ENCODE assay signal across 10 cellular contexts in genomic region chr6:159042824-159043181, GRCh38. TPM values are rescaled to one million over a fixed set of nuclear protein-coding genes. Genes with fewer than 3 reads are reported as not detected.
DNase-seq lines count a peak whose midpoint lies in the region; ATAC-seq, FAIRE-seq and TF ChIP-seq lines count a peak whose summit lies in the region.
"Had no signal": no experiment of that assay in that cellular context is flagged by ENCODE, and none has a peak within 500 bp of the region (broad histone marks: within the 10 kb centered on the region; RNA-seq: fewer than 3 reads in every experiment).

No MANE protein-coding gene starts in this region.

- no peak for FAIRE-seq in HepG2 (lab: Jason Lieb, UNC)

- no TSS peak for BruUV-seq in HepG2 (replicated peaks; lab: Mats Ljungman, UMichigan)

- H3K4me3 ChIP-seq in right atrium auricular region, result no peak overlapping the region
- H3K4me3 ChIP-seq in HepG2 (replicated peaks in 1 of 3; ENCODE audit: insufficient read depth in 1 of 3, low read depth in 2 of 3, low read length in 3 of 3), result no peak overlapping the region
- H3K4me3 ChIP-seq in upper lobe of left lung, result peak overlapping the region in 3 of 4 donors; percentile 26 to 37 (median 27)

- no peak overlapping the region for H3K9ac ChIP-seq in HepG2 (ENCODE audit: insufficient read depth, low read depth, low read length)

- no peak for TF ChIP-seq EP300 in HepG2 (IDR thresholded peaks at IDR 0.05; ENCODE audit: low read depth in 2 of 2, low read length in 2 of 2)
- no peak for TF ChIP-seq EP300 in HepG2 (CRISPR knock-in tag; IDR thresholded peaks at IDR 0.05; ENCODE audit: borderline replicate concordance)
- no peak for TF ChIP-seq EP300 in upper lobe of left lung (IDR thresholded peaks at IDR 0.05)

- no peak for TF ChIP-seq POLR2A in HepG2 (IDR thresholded peaks at IDR 0.05; ENCODE audit: insufficient read depth in 1 of 2, low read depth in 2 of 2, low read length in 2 of 2)
- no peak for TF ChIP-seq POLR2A in upper lobe of left lung (IDR thresholded peaks at IDR 0.05)

- in situ Hi-C loops in HepG2 (cut with HindIII; ENCODE audit: extremely low pct_ligation_motif_present, low pct_unique_long_range_greater_than_20kb), result loop anchor here (5.0 kb wide), 1 partner anchor 64 kb away; no protein-coding TSS in a partner anchor

- H3K27me3 ChIP-seq in right atrium auricular region, result no peaks in the 10 kb centered on the region
- H3K27me3 ChIP-seq in HepG2 (ENCODE audit: control insufficient read depth in 1 of 2, insufficient read depth in 2 of 2, low read length in 2 of 2), result peaks cover 10 to 75% of the 10 kb centered on the region in 2 experiments; a peak in 4 of 5 replicates
- no peaks in the 10 kb centered on the region for H3K27me3 ChIP-seq in upper lobe of left lung

- no peaks in the 10 kb centered on the region for H3K27me3 Mint-ChIP-seq in activated CD4-positive, alpha-beta memory T cell treated with anti-CD3 and anti-CD28 coated beads, Interleukin-2, amount 10 ng/mL, durations not matched to agents 7 days and 5 days

- intact Hi-C loops in Right ventricle myocardium superior (cut with DNase I), result loop anchor here (5.0 kb wide), 1 partner anchor 89 kb away; no protein-coding TSS in a partner anchor
- intact Hi-C loops in HepG2 (cut with micrococcal nuclease; ENCODE audit: unreplicated experiment), result loop anchor here (1.0 kb wide), 2 partner anchors 61 to 91 kb away; no protein-coding TSS in a partner anchor

- TF ChIP-seq CTCF in right atrium auricular region (IDR thresholded peaks at IDR 0.05) (peak in 1 of 2 donors; percentile 7), HepG2 (CRISPR knock-in tag; IDR thresholded peaks at IDR 0.05) (no peak), upper lobe of left lung (IDR thresholded peaks at IDR 0.05) (no peak)

- peaks cover 0 to 10% of the 10 kb centered on the region in 2 donors for H3K4me1 ChIP-seq in right atrium auricular region
- H3K4me1 ChIP-seq in HepG2 (ENCODE audit: insufficient read depth, low read length), result no peaks in the 10 kb centered on the region
- H3K4me1 ChIP-seq in upper lobe of left lung, result peaks cover 3 to 26% (median 13%) of the 10 kb centered on the region in 4 donors

- H3K27ac ChIP-seq in right atrium auricular region (peak overlapping the region; percentile 34 to 49), HepG2 (ENCODE audit: extremely low read length, insufficient read depth, low read length) (no peak overlapping the region), upper lobe of left lung (peak overlapping the region; percentile 32 to 83 (median 70))

- H3K4me1 Mint-ChIP-seq in activated CD4-positive, alpha-beta memory T cell treated with anti-CD3 and anti-CD28 coated beads, Interleukin-2, amount 10 ng/mL, durations not matched to agents 7 days and 5 days, result peaks cover 66% of the 10 kb centered on the region

- H3K27ac Mint-ChIP-seq in activated CD4-positive, alpha-beta memory T cell treated with anti-CD3 and anti-CD28 coated beads, Interleukin-2, amount 10 ng/mL, durations not matched to agents 7 days and 5 days, result peak overlapping the region; percentile 97

- CTCF ChIA-PET in activated CD4-positive, alpha-beta memory T cell treated with anti-CD3 and anti-CD28 coated beads, Interleukin-2, amount 10 ng/mL, durations not matched to agents 7 days and 5 days (lab: Charles Lee), result interaction anchor here (0.7 to 9.6 kb wide), 12 partner anchors 11 to 91 kb away, joined by 3 to 163 read pairs (median 6); partner anchors contain the start of gene RSPH3
- CTCF ChIA-PET in HepG2 (lab: Yijun Ruan, JAX; ENCODE audit: low intra/inter-chr PET ratio, low total read pairs), result interaction anchor here (1.1 to 2.6 kb wide), 3 partner anchors 61 to 109 kb away, joined by 3 to 17 read pairs (median 16); no protein-coding TSS in a partner anchor

- no peak overlapping the region for H2AFZ ChIP-seq in HepG2 (ENCODE audit: low read length)

- no peak for TF ChIP-seq RAD21 in HepG2 (CRISPR knock-in tag; IDR thresholded peaks at IDR 0.05)

- no peak overlapping the region for H3K4me2 ChIP-seq in HepG2 (ENCODE audit: low read depth, low read length)

- no peaks in the 10 kb centered on the region for H3K9me3 Mint-ChIP-seq in activated CD4-positive, alpha-beta memory T cell treated with anti-CD3 and anti-CD28 coated beads, Interleukin-2, amount 10 ng/mL, durations not matched to agents 7 days and 5 days

- peaks cover 68% of the 10 kb centered on the region for H3K36me3 Mint-ChIP-seq in activated CD4-positive, alpha-beta memory T cell treated with anti-CD3 and anti-CD28 coated beads, Interleukin-2, amount 10 ng/mL, durations not matched to agents 7 days and 5 days (ENCODE audit: low read depth)

- peak overlapping the region; percentile 95 for H3K4me3 Mint-ChIP-seq in activated CD4-positive, alpha-beta memory T cell treated with anti-CD3 and anti-CD28 coated beads, Interleukin-2, amount 10 ng/mL, durations not matched to agents 7 days and 5 days

- DNase-seq in right atrium auricular region (ENCODE audit: low spot score), result no peak
- no peak for DNase-seq in Right ventricle myocardium superior
- no peak for DNase-seq in activated CD4-positive, alpha-beta memory T cell treated with anti-CD3 and anti-CD28 coated beads, Interleukin-2, amount 10 ng/mL, durations not matched to agents 7 days and 5 days
- no peak for DNase-seq in HepG2 (ENCODE audit: low spot score)
- DNase-seq in upper lobe of left lung, result no peak
- DNase-seq in NCI-H1048 (lab: John Stamatoyannopoulos, UW), result no peak
- no peak for DNase-seq in NCI-H146 (lab: John Stamatoyannopoulos, UW)
- DNase-seq in DMS 273 (lab: John Stamatoyannopoulos, UW; ENCODE audit: unreplicated experiment), result no peak
- DNase-seq: aorta had no signal

- no peaks in the 10 kb centered on the region for H3K9me3 ChIP-seq in right atrium auricular region
- H3K9me3 ChIP-seq in HepG2 (ENCODE audit: low read length), result no peaks in the 10 kb centered on the region
- H3K9me3 ChIP-seq in upper lobe of left lung, result no peaks in the 10 kb centered on the region

- WGBS in HepG2 (ENCODE audit: low lambda C conversion rate), result 21% methylated on average over 5 of the region's 5 CpGs
- 20 to 23% methylated on average over 5 of the region's 5 CpGs for WGBS in upper lobe of left lung, 2 donors

- ATAC-seq in Right ventricle myocardium superior (ENCODE audit: poor library complexity), result no peak
- ATAC-seq in HepG2, result no peak
- ATAC-seq in upper lobe of left lung (ENCODE audit: low FRiP score in 2 of 2), result no peak

- no peaks in the 10 kb centered on the region for H4K20me1 ChIP-seq in HepG2 (ENCODE audit: insufficient read depth, low read length)

- H3K36me3 ChIP-seq in right atrium auricular region (no peaks in the 10 kb centered on the region), HepG2 (replicated peaks in 1 of 2; ENCODE audit: control insufficient read depth in 1 of 2, insufficient read depth in 2 of 2, low read length in 2 of 2) (no peaks in the 10 kb centered on the region), upper lobe of left lung (peaks cover 0 to 3% (median 0%) of the 10 kb centered on the region in 4 donors)

- POLR2A ChIA-PET in activated CD4-positive, alpha-beta memory T cell treated with anti-CD3 and anti-CD28 coated beads, Interleukin-2, amount 10 ng/mL, durations not matched to agents 7 days and 5 days (lab: Charles Lee), result interaction anchor here (1.2 to 9.1 kb wide), 12 partner anchors 11 to 398 kb away, joined by 3 to 356 read pairs (median 14); partner anchors contain the start of genes DYNLT1 and RSPH3
- POLR2A ChIA-PET in HepG2 (lab: Yijun Ruan, JAX), result no interaction called here

- H3K79me2 ChIP-seq in HepG2 (ENCODE audit: insufficient read depth, low read length), result no peaks in the 10 kb centered on the region

RNA-seq across cellular contexts. Expression of gene TAGAP, which starts 2.0 kb away (rescaled TPM):
- total RNA-seq in right atrium auricular region (1 to 10 TPM; 2.0 to 3.2 TPM), Right ventricle myocardium superior (1.1 TPM), HepG2 (2016; rRNA removed; fragmentation: Illumina TruSeq; extraction: Trizol) (not detected in 2 replicates), upper lobe of left lung (10 to 100 TPM in 2 of 6 donors, 1 to 10 TPM in 4; 7.8 to 19.3 (median 8.8) TPM)
- total RNA-seq in activated CD4-positive, alpha-beta memory T cell treated with anti-CD3 and anti-CD28 coated beads, Interleukin-2, amount 10 ng/mL, durations not matched to agents 7 days and 5 days, result 10 to 100 TPM; 52.0 to 53.2 TPM
- total RNA-seq in HepG2 (2016; cell fraction: cytosol; rRNA removed; fragmentation: Illumina TruSeq; extraction: Trizol; ENCODE audit: low read depth), result not detected in 2 replicates
- total RNA-seq in HepG2 (2016; cell fraction: insoluble cytoplasmic fraction; rRNA removed; fragmentation: Illumina TruSeq; extraction: Trizol), result not detected in 2 replicates
- not detected in 2 replicates for total RNA-seq in HepG2 (2016; cell fraction: membrane; rRNA removed; fragmentation: Illumina TruSeq; extraction: Trizol)
- total RNA-seq in HepG2 (2016; cell fraction: nucleus; rRNA removed; fragmentation: Illumina TruSeq; extraction: Trizol), result not detected in 2 replicates
- not detected in 2 replicates for polyA plus RNA-seq in HepG2 (2011; rRNA removed)
- polyA plus RNA-seq in HepG2 (2011; cell fraction: cytosol; rRNA removed), result not detected in 2 replicates
- polyA plus RNA-seq in HepG2 (2011; cell fraction: nucleus; rRNA removed), result not detected in 2 replicates
- not detected in 2 replicates for polyA plus RNA-seq in HepG2 (2012)
- polyA plus RNA-seq in HepG2 (2016; cell fraction: cytosol; fragmentation: Illumina TruSeq; extraction: Trizol; ENCODE audit: low read depth), result not detected in 2 replicates
- not detected in 2 replicates for polyA plus RNA-seq in HepG2 (2016; cell fraction: insoluble cytoplasmic fraction; fragmentation: Illumina TruSeq; extraction: Trizol; ENCODE audit: low read depth)
- not detected in 2 replicates for polyA plus RNA-seq in HepG2 (2016; cell fraction: membrane; fragmentation: Illumina TruSeq; extraction: Trizol; ENCODE audit: low read depth)
- polyA plus RNA-seq in HepG2 (2016; cell fraction: nucleus; fragmentation: Illumina TruSeq; extraction: Trizol; ENCODE audit: insufficient read depth, low read depth), result not detected in 2 replicates
- not detected in 2 replicates for polyA minus RNA-seq in HepG2 (2011; rRNA and poly(A)+ RNA removed; ENCODE audit: low replicate concordance)
- polyA minus RNA-seq in HepG2 (2011; cell fraction: cytosol; rRNA and poly(A)+ RNA removed), result not detected in 2 replicates
- not detected in 2 replicates for polyA minus RNA-seq in HepG2 (2011; cell fraction: nucleus; rRNA and poly(A)+ RNA removed)
- total RNA-seq: fibroblast of villous mesenchyme had no signal

RNA-seq across cellular contexts. Expression of gene RSPH3, which starts 42.8 kb away (rescaled TPM):
- total RNA-seq in right atrium auricular region (1 to 10 TPM; 6.8 to 10.0 TPM), Right ventricle myocardium superior (9.5 TPM), HepG2 (2016; rRNA removed; fragmentation: Illumina TruSeq; extraction: Trizol) (3.5 and 4.4 TPM in 2 replicates), upper lobe of left lung (10 to 100 TPM; 14.7 to 22.0 (median 18.2) TPM)
- 1 to 10 TPM; 3.4 to 3.7 TPM for total RNA-seq in activated CD4-positive, alpha-beta memory T cell treated with anti-CD3 and anti-CD28 coated beads, Interleukin-2, amount 10 ng/mL, durations not matched to agents 7 days and 5 days
- 1.0 and 1.6 TPM in 2 replicates for total RNA-seq in HepG2 (2016; cell fraction: cytosol; rRNA removed; fragmentation: Illumina TruSeq; extraction: Trizol; ENCODE audit: low read depth)
- 3.3 and 3.7 TPM in 2 replicates for total RNA-seq in HepG2 (2016; cell fraction: insoluble cytoplasmic fraction; rRNA removed; fragmentation: Illumina TruSeq; extraction: Trizol)
- total RNA-seq in HepG2 (2016; cell fraction: membrane; rRNA removed; fragmentation: Illumina TruSeq; extraction: Trizol), result 1.7 and 1.8 TPM in 2 replicates
- 2.4 and 3.2 TPM in 2 replicates for total RNA-seq in HepG2 (2016; cell fraction: nucleus; rRNA removed; fragmentation: Illumina TruSeq; extraction: Trizol)
- polyA plus RNA-seq in HepG2 (2011; rRNA removed), result 1.3 and 1.4 TPM in 2 replicates
- polyA plus RNA-seq in HepG2 (2011; cell fraction: cytosol; rRNA removed), result 0.91 and 1.00 TPM in 2 replicates
- 2.0 and 2.5 TPM in 2 replicates for polyA plus RNA-seq in HepG2 (2011; cell fraction: nucleus; rRNA removed)
- 2.3 and 2.5 TPM in 2 replicates for polyA plus RNA-seq in HepG2 (2012)
- 1.3 and 1.4 TPM in 2 replicates for polyA plus RNA-seq in HepG2 (2016; cell fraction: cytosol; fragmentation: Illumina TruSeq; extraction: Trizol; ENCODE audit: low read depth)
- 3.6 and 4.2 TPM in 2 replicates for polyA plus RNA-seq in HepG2 (2016; cell fraction: insoluble cytoplasmic fraction; fragmentation: Illumina TruSeq; extraction: Trizol; ENCODE audit: low read depth)
- polyA plus RNA-seq in HepG2 (2016; cell fraction: membrane; fragmentation: Illumina TruSeq; extraction: Trizol; ENCODE audit: low read depth), result 1.8 and 1.9 TPM in 2 replicates
- 3.4 and 3.6 TPM in 2 replicates for polyA plus RNA-seq in HepG2 (2016; cell fraction: nucleus; fragmentation: Illumina TruSeq; extraction: Trizol; ENCODE audit: insufficient read depth, low read depth)
- 2.0 and 3.5 TPM in 2 replicates for polyA minus RNA-seq in HepG2 (2011; rRNA and poly(A)+ RNA removed; ENCODE audit: low replicate concordance)
- polyA minus RNA-seq in HepG2 (2011; cell fraction: cytosol; rRNA and poly(A)+ RNA removed), result 3.0 and 3.6 TPM in 2 replicates
- 3.2 and 3.9 TPM in 2 replicates for polyA minus RNA-seq in HepG2 (2011; cell fraction: nucleus; rRNA and poly(A)+ RNA removed)

Comparison
In these comparisons a context has a peak if more than half of its experiments do, and no peak if none do; other contexts are left out.
1. H3K4me3 ChIP-seq: peak in upper lobe of left lung (3 of 4); none in right atrium auricular region (0 of 2) and HepG2 (0 of 3).